Comparison of ENCODE assay signal across 10 cellular contexts in the genomic region with DNA sequence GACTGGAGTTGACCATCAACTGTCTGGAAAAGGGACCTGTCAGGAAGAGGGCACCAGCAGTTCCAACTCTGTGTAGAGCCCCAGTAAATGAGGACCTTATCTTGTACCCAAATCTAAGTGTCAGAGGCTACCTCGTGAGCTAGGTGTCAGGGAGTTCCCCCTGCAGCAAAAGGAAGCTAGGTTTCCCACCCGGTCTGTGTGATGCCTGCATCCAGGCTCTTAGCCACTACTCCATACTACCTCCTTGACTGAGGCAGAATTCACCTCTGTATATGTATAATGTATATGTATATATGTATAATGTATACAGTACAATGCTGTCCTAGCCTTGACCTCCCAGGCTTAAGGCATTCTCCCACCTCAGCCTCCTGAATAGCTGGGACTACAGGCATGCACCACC. TPM values are rescaled to one million over a fixed set of nuclear protein-coding genes. Genes with fewer than 3 reads are reported as not detected.
DNase-seq lines count a peak whose midpoint lies in the region; ATAC-seq, FAIRE-seq and TF ChIP-seq lines count a peak whose summit lies in the region.
"Had no signal": no experiment of that assay in that cellular context is flagged by ENCODE, and none has a peak within 500 bp of the region (broad histone marks: within the 10 kb centered on the region; RNA-seq: fewer than 3 reads in every experiment).

No MANE protein-coding gene starts in this region.

- no peak overlapping the region for H2AFZ ChIP-seq in keratinocyte (ENCODE audit: control insufficient read depth, low read length)

- POLR2A ChIA-PET in activated CD8-positive, alpha-beta T cell treated with anti-CD3 and anti-CD28 coated beads, Interleukin-2, amount 10 ng/mL, durations not matched to agents 7 days and 5 days (lab: Charles Lee): interaction anchor here (0.6 to 2.9 kb wide), 5 partner anchors 17 to 668 kb away, joined by 3 to 19 read pairs (median 4); no protein-coding TSS in a partner anchor

- H3K4me1 ChIP-seq in keratinocyte (ENCODE audit: control insufficient read depth, extremely low read depth, insufficient read depth, low read length) (peaks cover 12% of the 10 kb centered on the region), stomach smooth muscle (ENCODE audit: control insufficient read depth, insufficient read depth, low read length) (peaks cover 4% of the 10 kb centered on the region)

- no peak for TF ChIP-seq CTCF in keratinocyte (optimal IDR thresholded peaks at IDR 0.05 in 1 of 3, IDR thresholded peaks at IDR 0.05 in 1 of 3, conservative IDR thresholded peaks at IDR 0.05 in 1 of 3; ENCODE audit: extremely low read depth in 1 of 3, insufficient read depth in 2 of 3, low read length in 3 of 3)

- CTCF ChIA-PET in activated CD8-positive, alpha-beta memory T cell treated with anti-CD3 and anti-CD28 coated beads, Interleukin-2, amount 10 ng/mL, durations not matched to agents 7 days and 5 days (lab: Charles Lee): interaction anchor here (0.8 to 15.9 kb wide), 45 partner anchors 11 to 507 kb away, joined by 3 to 515 read pairs (median 6); partner anchors contain the start of genes HTR1D, KDM1A, LUZP1 and RPL11
- CTCF ChIA-PET in activated CD8-positive, alpha-beta T cell treated with anti-CD3 and anti-CD28 coated beads, Interleukin-2, amount 10 ng/mL, durations not matched to agents 7 days and 5 days (lab: Charles Lee): interaction anchor here (0.6 to 12.6 kb wide), 60 partner anchors 9 to 237 kb away, joined by 3 to 735 read pairs (median 5); partner anchors contain the start of genes HNRNPR and LUZP1

- dilution Hi-C loops in keratinocyte (cut with MboI; ENCODE audit: extremely low pct_ligation_motif_present, low sequenced_read_pairs): loop anchor here (5.0 kb wide), 1 partner anchor 72 kb away; no protein-coding TSS in a partner anchor

- H3K9me3 ChIP-seq in keratinocyte (ENCODE audit: control insufficient read depth, low read depth, low read length): no peaks in the 10 kb centered on the region
- H3K9me3 ChIP-seq in stomach smooth muscle (ENCODE audit: control insufficient read depth in 2 of 2, low read length in 2 of 2): no peaks in the 10 kb centered on the region

- H3K9ac ChIP-seq in keratinocyte (ENCODE audit: control insufficient read depth, extremely low read depth, insufficient read depth, low read length) (peak overlapping the region; percentile 29), stomach smooth muscle (ENCODE audit: low read length in 2 of 2) (no peak overlapping the region)

- FAIRE-seq in keratinocyte (lab: Jason Lieb, UNC): no peak

- no peaks in the 10 kb centered on the region for H3K27me3 ChIP-seq in keratinocyte (ENCODE audit: control insufficient read depth, extremely low read depth, insufficient read depth, low read length)
- H3K27me3 ChIP-seq in stomach smooth muscle (ENCODE audit: control insufficient read depth in 1 of 2, insufficient read depth in 2 of 2, low read length in 2 of 2): no peaks in the 10 kb centered on the region

- peaks cover 14% of the 10 kb centered on the region for H3K27me3 Mint-ChIP-seq in activated CD8-positive, alpha-beta memory T cell treated with anti-CD3 and anti-CD28 coated beads, Interleukin-2, amount 10 ng/mL, durations not matched to agents 7 days and 5 days
- peaks cover 30% of the 10 kb centered on the region for H3K27me3 Mint-ChIP-seq in activated CD8-positive, alpha-beta T cell treated with anti-CD3 and anti-CD28 coated beads, Interleukin-2, amount 10 ng/mL, durations not matched to agents 7 days and 5 days (ENCODE audit: low read depth)

- peak overlapping the region; percentile 33 for H3K4me3 Mint-ChIP-seq in activated CD8-positive, alpha-beta memory T cell treated with anti-CD3 and anti-CD28 coated beads, Interleukin-2, amount 10 ng/mL, durations not matched to agents 7 days and 5 days
- peak overlapping the region; percentile 32 for H3K4me3 Mint-ChIP-seq in activated CD8-positive, alpha-beta T cell treated with anti-CD3 and anti-CD28 coated beads, Interleukin-2, amount 10 ng/mL, durations not matched to agents 7 days and 5 days
- H3K4me3 Mint-ChIP-seq: WTC11 had no signal

- H3K27ac ChIP-seq in keratinocyte (ENCODE audit: control insufficient read depth, insufficient read depth, low read length): no peak overlapping the region
- H3K27ac ChIP-seq in stomach smooth muscle (ENCODE audit: low read length): no peak overlapping the region

- H3K36me3 Mint-ChIP-seq in activated CD8-positive, alpha-beta memory T cell treated with anti-CD3 and anti-CD28 coated beads, Interleukin-2, amount 10 ng/mL, durations not matched to agents 7 days and 5 days: no peaks in the 10 kb centered on the region
- no peaks in the 10 kb centered on the region for H3K36me3 Mint-ChIP-seq in activated CD8-positive, alpha-beta T cell treated with anti-CD3 and anti-CD28 coated beads, Interleukin-2, amount 10 ng/mL, durations not matched to agents 7 days and 5 days (ENCODE audit: low read depth)
- H3K36me3 Mint-ChIP-seq: WTC11 had no signal

- H3K36me3 ChIP-seq in keratinocyte (ENCODE audit: control insufficient read depth in 2 of 2, extremely low read depth in 1 of 2, insufficient read depth in 2 of 2, low read length in 2 of 2) (no peaks in the 10 kb centered on the region), stomach smooth muscle (ENCODE audit: control insufficient read depth in 2 of 2, insufficient read depth in 2 of 2, low read length in 2 of 2) (no peaks in the 10 kb centered on the region)

- peak overlapping the region; percentile 58 for H3K4me2 ChIP-seq in keratinocyte (ENCODE audit: control insufficient read depth, extremely low read depth, insufficient read depth, low read depth, low read length)

- no peak overlapping the region for H3K27ac Mint-ChIP-seq in activated CD8-positive, alpha-beta memory T cell treated with anti-CD3 and anti-CD28 coated beads, Interleukin-2, amount 10 ng/mL, durations not matched to agents 7 days and 5 days
- H3K27ac Mint-ChIP-seq in activated CD8-positive, alpha-beta T cell treated with anti-CD3 and anti-CD28 coated beads, Interleukin-2, amount 10 ng/mL, durations not matched to agents 7 days and 5 days: no peak overlapping the region
- H3K27ac Mint-ChIP-seq: WTC11 had no signal

- ATAC-seq in activated CD8-positive, alpha-beta memory T cell treated with anti-CD3 and anti-CD28 coated beads, Interleukin-2, amount 10 ng/mL, durations not matched to agents 7 days and 5 days: no peak
- ATAC-seq in activated CD8-positive, alpha-beta T cell treated with anti-CD3 and anti-CD28 coated beads, Interleukin-2, amount 10 ng/mL, durations not matched to agents 7 days and 5 days: no peak
- no peak for ATAC-seq in GM18867 (IDR thresholded peaks at IDR 0.05; ENCODE audit: unreplicated experiment)

- peaks cover 7% of the 10 kb centered on the region for H3K4me1 Mint-ChIP-seq in activated CD8-positive, alpha-beta memory T cell treated with anti-CD3 and anti-CD28 coated beads, Interleukin-2, amount 10 ng/mL, durations not matched to agents 7 days and 5 days
- H3K4me1 Mint-ChIP-seq in activated CD8-positive, alpha-beta T cell treated with anti-CD3 and anti-CD28 coated beads, Interleukin-2, amount 10 ng/mL, durations not matched to agents 7 days and 5 days (ENCODE audit: low read depth): peaks cover 5% of the 10 kb centered on the region
- H3K4me1 Mint-ChIP-seq: WTC11 had no signal

- no peaks in the 10 kb centered on the region for H3K9me3 Mint-ChIP-seq in activated CD8-positive, alpha-beta memory T cell treated with anti-CD3 and anti-CD28 coated beads, Interleukin-2, amount 10 ng/mL, durations not matched to agents 7 days and 5 days (ENCODE audit: low read depth)
- H3K9me3 Mint-ChIP-seq in activated CD8-positive, alpha-beta T cell treated with anti-CD3 and anti-CD28 coated beads, Interleukin-2, amount 10 ng/mL, durations not matched to agents 7 days and 5 days (ENCODE audit: insufficient read depth): no peaks in the 10 kb centered on the region
- H3K9me3 Mint-ChIP-seq: WTC11 had no signal

- DNase-seq in activated CD8-positive, alpha-beta memory T cell treated with anti-CD3 and anti-CD28 coated beads, Interleukin-2, amount 10 ng/mL, durations not matched to agents 7 days and 5 days: no peak
- DNase-seq in activated CD8-positive, alpha-beta memory T cell treated with anti-CD3 and anti-CD28 coated beads, Interleukin-2, amount 50 U/mL, for 4 hours: no peak
- DNase-seq in activated CD8-positive, alpha-beta T cell treated with anti-CD3 and anti-CD28 coated beads, Interleukin-2, amount 10 ng/mL, durations not matched to agents 7 days and 5 days: no peak
- DNase-seq in keratinocyte (ENCODE audit: low read depth, low spot score) (no peak), OCI-M1 (lab: John Stamatoyannopoulos, UW) (no peak), Ammon's horn (ENCODE audit: low spot score) (no peak)

- no peaks in the 10 kb centered on the region for H4K20me1 ChIP-seq in keratinocyte (ENCODE audit: control insufficient read depth, extremely low read depth, insufficient read depth, low read length)

- H3K4me3 ChIP-seq in keratinocyte (ENCODE audit: control insufficient read depth in 2 of 3, extremely low read depth in 1 of 3, insufficient read depth in 2 of 3, low read depth in 1 of 3, low read length in 3 of 3): no peak overlapping the region
- H3K4me3 ChIP-seq in stomach smooth muscle (ENCODE audit: low read length in 2 of 2): peak overlapping the region; percentile 63 to 69

- no peaks in the 10 kb centered on the region for H3K9me1 ChIP-seq in keratinocyte (ENCODE audit: control insufficient read depth, extremely low read depth, insufficient read depth, low read length)

- H3K79me2 ChIP-seq in keratinocyte (ENCODE audit: control insufficient read depth, insufficient read depth, low read length): no peaks in the 10 kb centered on the region

RNA-seq across cellular contexts. Expression of gene LUZP1, which starts 15.5 kb away (rescaled TPM):
- 10 to 100 TPM; 19.5 to 20.4 TPM for total RNA-seq in activated CD8-positive, alpha-beta memory T cell treated with anti-CD3 and anti-CD28 coated beads, Interleukin-2, amount 10 ng/mL, durations not matched to agents 7 days and 5 days
- total RNA-seq in activated CD8-positive, alpha-beta T cell treated with anti-CD3 and anti-CD28 coated beads, Interleukin-2, amount 10 ng/mL, durations not matched to agents 7 days and 5 days: 10 to 100 TPM; 15.2 to 16.0 TPM
- polyA plus RNA-seq in keratinocyte: 46.1 to 52.8 TPM (median 52.5 TPM) in 3 replicates
- polyA plus RNA-seq in keratinocyte (2011; ENCODE audit: low read depth): 102 TPM
- 31.4 and 40.6 TPM in 2 replicates for polyA plus RNA-seq in keratinocyte (2011; cell fraction: cytosol; rRNA removed)
- 68.2 and 75.7 TPM in 2 replicates for polyA plus RNA-seq in keratinocyte (2011; cell fraction: nucleus; rRNA removed)
- polyA plus RNA-seq in keratinocyte (2012; ENCODE audit: low replicate concordance): 18.8 and 46.9 TPM in 2 replicates
- polyA minus RNA-seq in keratinocyte: 65.4 to 110 TPM (median 99.0 TPM) in 3 replicates
- 59.9 TPM for polyA minus RNA-seq in keratinocyte (2011; cell fraction: cytosol; rRNA and poly(A)+ RNA removed)
- polyA minus RNA-seq in keratinocyte (2011; cell fraction: nucleus; rRNA and poly(A)+ RNA removed): 89.4 and 161 TPM in 2 replicates

RNA-seq across cellular contexts. Expression of gene HTR1D, which starts 33.1 kb away (rescaled TPM):
- not detected for total RNA-seq in activated CD8-positive, alpha-beta memory T cell treated with anti-CD3 and anti-CD28 coated beads, Interleukin-2, amount 10 ng/mL, durations not matched to agents 7 days and 5 days
- total RNA-seq in activated CD8-positive, alpha-beta T cell treated with anti-CD3 and anti-CD28 coated beads, Interleukin-2, amount 10 ng/mL, durations not matched to agents 7 days and 5 days: not detected
- 0.08 to 0.30 TPM (median 0.14 TPM) in 3 replicates for polyA plus RNA-seq in keratinocyte
- polyA plus RNA-seq in keratinocyte (2011; ENCODE audit: low read depth): 0.15 TPM
- 0.12 and 0.13 TPM in 2 replicates for polyA plus RNA-seq in keratinocyte (2011; cell fraction: cytosol; rRNA removed)
- 0.27 and 0.36 TPM in 2 replicates for polyA plus RNA-seq in keratinocyte (2011; cell fraction: nucleus; rRNA removed)
- 0.10 and 0.31 TPM in 2 replicates for polyA plus RNA-seq in keratinocyte (2012; ENCODE audit: low replicate concordance)
- 0.46 to 0.82 TPM (median 0.54 TPM) in 3 replicates for polyA minus RNA-seq in keratinocyte
- not detected for polyA minus RNA-seq in keratinocyte (2011; cell fraction: cytosol; rRNA and poly(A)+ RNA removed)
- 0.21 and 0.23 TPM in 2 replicates for polyA minus RNA-seq in keratinocyte (2011; cell fraction: nucleus; rRNA and poly(A)+ RNA removed)
- total RNA-seq: posterior vena cava had no signal

Comparison
In these comparisons a context has a peak if more than half of its experiments do, and no peak if none do; other contexts are left out.
1. H3K4me3 ChIP-seq: peak in stomach smooth muscle (2 of 2); none in keratinocyte (0 of 3).